1 cellular context compared by ENCODE assay signal in the genomic region with DNA sequence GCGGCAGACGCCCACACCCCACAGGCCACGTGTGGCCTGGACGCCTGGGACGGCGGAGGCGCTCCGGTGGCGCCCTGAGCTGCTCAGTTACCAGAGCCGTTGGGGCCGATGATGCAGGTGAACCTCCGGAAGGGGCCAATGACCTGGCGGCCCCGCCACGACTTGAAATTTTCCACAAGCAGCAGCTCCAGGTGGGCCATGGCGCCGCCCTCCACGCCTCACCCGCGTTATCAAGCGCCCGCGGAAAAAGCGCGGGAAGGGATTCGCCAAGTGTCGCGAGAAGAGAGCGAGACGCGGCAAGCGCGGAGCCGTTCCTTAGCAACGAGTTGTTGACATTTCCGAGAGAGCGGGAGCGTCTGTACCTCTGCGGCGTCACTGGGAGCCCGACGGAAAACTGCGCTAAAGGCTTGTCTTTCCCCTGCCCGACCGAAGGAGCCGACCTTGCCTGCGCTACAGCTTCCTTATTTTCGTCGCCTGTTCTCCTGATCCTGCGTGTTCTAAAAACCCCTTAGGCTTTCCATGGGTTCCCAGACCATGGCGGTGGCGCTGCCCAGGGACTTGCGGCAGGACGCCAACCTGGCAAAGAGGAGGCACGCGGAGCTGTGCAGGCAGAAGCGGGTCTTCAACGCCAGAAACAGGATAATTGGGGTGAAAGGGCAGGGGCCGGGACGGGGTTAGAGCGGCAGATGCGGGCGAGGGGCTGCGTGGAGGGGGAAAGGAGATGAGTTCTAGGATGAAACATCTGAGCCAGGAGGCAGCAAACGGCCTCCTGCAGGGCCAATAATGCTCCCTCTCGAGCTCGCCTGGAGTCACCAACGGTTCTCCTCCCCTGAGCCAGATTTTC.
TF ChIP-seq lines count a peak whose summit lies in the region.

A gene with protein sequence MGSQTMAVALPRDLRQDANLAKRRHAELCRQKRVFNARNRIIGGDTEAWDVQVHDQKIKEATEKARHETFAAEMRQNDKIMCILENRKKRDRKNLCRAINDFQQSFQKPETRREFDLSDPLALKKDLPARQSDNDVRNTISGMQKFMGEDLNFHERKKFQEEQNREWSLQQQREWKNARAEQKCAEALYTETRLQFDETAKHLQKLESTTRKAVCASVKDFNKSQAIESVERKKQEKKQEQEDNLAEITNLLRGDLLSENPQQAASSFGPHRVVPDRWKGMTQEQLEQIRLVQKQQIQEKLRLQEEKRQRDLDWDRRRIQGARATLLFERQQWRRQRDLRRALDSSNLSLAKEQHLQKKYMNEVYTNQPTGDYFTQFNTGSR (plus strand): TSS at position 326 of the 844 bp plus-strand sequence. CDS start 194 bp downstream, at position 520.
A gene with protein sequence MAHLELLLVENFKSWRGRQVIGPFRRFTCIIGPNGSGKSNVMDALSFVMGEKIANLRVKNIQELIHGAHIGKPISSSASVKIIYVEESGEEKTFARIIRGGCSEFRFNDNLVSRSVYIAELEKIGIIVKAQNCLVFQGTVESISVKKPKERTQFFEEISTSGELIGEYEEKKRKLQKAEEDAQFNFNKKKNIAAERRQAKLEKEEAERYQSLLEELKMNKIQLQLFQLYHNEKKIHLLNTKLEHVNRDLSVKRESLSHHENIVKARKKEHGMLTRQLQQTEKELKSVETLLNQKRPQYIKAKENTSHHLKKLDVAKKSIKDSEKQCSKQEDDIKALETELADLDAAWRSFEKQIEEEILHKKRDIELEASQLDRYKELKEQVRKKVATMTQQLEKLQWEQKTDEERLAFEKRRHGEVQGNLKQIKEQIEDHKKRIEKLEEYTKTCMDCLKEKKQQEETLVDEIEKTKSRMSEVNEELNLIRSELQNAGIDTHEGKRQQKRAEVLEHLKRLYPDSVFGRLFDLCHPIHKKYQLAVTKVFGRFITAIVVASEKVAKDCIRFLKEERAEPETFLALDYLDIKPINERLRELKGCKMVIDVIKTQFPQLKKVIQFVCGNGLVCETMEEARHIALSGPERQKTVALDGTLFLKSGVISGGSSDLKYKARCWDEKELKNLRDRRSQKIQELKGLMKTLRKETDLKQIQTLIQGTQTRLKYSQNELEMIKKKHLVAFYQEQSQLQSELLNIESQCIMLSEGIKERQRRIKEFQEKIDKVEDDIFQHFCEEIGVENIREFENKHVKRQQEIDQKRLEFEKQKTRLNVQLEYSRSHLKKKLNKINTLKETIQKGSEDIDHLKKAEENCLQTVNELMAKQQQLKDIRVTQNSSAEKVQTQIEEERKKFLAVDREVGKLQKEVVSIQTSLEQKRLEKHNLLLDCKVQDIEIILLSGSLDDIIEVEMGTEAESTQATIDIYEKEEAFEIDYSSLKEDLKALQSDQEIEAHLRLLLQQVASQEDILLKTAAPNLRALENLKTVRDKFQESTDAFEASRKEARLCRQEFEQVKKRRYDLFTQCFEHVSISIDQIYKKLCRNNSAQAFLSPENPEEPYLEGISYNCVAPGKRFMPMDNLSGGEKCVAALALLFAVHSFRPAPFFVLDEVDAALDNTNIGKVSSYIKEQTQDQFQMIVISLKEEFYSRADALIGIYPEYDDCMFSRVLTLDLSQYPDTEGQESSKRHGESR (minus strand): TSS at position 232 of the 844 bp plus-strand sequence. CDS start 32 bp downstream, at position 200.

TF ChIP-seq in WTC11, 78 proteins besides CTCF, POLR2A, EP300 and RAD21 (continued from another document and continues in another):
- TF ChIP-seq, protein P1, sequence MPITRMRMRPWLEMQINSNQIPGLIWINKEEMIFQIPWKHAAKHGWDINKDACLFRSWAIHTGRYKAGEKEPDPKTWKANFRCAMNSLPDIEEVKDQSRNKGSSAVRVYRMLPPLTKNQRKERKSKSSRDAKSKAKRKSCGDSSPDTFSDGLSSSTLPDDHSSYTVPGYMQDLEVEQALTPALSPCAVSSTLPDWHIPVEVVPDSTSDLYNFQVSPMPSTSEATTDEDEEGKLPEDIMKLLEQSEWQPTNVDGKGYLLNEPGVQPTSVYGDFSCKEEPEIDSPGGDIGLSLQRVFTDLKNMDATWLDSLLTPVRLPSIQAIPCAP (CRISPR knock-in tag; IDR thresholded peaks at IDR 0.05): peak; percentile 91
- TF ChIP-seq, protein P2, sequence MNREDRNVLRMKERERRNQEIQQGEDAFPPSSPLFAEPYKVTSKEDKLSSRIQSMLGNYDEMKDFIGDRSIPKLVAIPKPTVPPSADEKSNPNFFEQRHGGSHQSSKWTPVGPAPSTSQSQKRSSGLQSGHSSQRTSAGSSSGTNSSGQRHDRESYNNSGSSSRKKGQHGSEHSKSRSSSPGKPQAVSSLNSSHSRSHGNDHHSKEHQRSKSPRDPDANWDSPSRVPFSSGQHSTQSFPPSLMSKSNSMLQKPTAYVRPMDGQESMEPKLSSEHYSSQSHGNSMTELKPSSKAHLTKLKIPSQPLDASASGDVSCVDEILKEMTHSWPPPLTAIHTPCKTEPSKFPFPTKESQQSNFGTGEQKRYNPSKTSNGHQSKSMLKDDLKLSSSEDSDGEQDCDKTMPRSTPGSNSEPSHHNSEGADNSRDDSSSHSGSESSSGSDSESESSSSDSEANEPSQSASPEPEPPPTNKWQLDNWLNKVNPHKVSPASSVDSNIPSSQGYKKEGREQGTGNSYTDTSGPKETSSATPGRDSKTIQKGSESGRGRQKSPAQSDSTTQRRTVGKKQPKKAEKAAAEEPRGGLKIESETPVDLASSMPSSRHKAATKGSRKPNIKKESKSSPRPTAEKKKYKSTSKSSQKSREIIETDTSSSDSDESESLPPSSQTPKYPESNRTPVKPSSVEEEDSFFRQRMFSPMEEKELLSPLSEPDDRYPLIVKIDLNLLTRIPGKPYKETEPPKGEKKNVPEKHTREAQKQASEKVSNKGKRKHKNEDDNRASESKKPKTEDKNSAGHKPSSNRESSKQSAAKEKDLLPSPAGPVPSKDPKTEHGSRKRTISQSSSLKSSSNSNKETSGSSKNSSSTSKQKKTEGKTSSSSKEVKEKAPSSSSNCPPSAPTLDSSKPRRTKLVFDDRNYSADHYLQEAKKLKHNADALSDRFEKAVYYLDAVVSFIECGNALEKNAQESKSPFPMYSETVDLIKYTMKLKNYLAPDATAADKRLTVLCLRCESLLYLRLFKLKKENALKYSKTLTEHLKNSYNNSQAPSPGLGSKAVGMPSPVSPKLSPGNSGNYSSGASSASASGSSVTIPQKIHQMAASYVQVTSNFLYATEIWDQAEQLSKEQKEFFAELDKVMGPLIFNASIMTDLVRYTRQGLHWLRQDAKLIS (CRISPR knock-in tag; IDR thresholded peaks at IDR 0.05; ENCODE audit: borderline replicate concordance): peak; percentile 97; the same call in 1 of the 2 replicates
- TF ChIP-seq FOXP1 (CRISPR knock-in tag; IDR thresholded peaks at IDR 0.05; ENCODE audit: borderline replicate concordance): peak; percentile 99
- peak; percentile 90 for TF ChIP-seq IRF2 (CRISPR knock-in tag; IDR thresholded peaks at IDR 0.05; ENCODE audit: borderline replicate concordance, low read depth)
- TF ChIP-seq, protein P3, sequence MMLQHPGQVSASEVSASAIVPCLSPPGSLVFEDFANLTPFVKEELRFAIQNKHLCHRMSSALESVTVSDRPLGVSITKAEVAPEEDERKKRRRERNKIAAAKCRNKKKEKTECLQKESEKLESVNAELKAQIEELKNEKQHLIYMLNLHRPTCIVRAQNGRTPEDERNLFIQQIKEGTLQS (CRISPR knock-in tag; conservative IDR thresholded peaks at IDR 0.05): peak; percentile 76; the same call in 1 of the 2 replicates
- peak; percentile 84; the same call in 1 of the 2 replicates for TF ChIP-seq FOXJ3 (CRISPR knock-in tag; IDR thresholded peaks at IDR 0.05; ENCODE audit: borderline replicate concordance)
- TF ChIP-seq CREM (CRISPR knock-in tag; IDR thresholded peaks at IDR 0.05): peak; percentile 89
- TF ChIP-seq ZNF423 (CRISPR knock-in tag; IDR thresholded peaks at IDR 0.05): no peak
- TF ChIP-seq, protein P4, sequence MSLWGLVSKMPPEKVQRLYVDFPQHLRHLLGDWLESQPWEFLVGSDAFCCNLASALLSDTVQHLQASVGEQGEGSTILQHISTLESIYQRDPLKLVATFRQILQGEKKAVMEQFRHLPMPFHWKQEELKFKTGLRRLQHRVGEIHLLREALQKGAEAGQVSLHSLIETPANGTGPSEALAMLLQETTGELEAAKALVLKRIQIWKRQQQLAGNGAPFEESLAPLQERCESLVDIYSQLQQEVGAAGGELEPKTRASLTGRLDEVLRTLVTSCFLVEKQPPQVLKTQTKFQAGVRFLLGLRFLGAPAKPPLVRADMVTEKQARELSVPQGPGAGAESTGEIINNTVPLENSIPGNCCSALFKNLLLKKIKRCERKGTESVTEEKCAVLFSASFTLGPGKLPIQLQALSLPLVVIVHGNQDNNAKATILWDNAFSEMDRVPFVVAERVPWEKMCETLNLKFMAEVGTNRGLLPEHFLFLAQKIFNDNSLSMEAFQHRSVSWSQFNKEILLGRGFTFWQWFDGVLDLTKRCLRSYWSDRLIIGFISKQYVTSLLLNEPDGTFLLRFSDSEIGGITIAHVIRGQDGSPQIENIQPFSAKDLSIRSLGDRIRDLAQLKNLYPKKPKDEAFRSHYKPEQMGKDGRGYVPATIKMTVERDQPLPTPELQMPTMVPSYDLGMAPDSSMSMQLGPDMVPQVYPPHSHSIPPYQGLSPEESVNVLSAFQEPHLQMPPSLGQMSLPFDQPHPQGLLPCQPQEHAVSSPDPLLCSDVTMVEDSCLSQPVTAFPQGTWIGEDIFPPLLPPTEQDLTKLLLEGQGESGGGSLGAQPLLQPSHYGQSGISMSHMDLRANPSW (CRISPR knock-in tag; conservative IDR thresholded peaks at IDR 0.05; ENCODE audit: low read depth): no peak
- no peak for TF ChIP-seq OVOL2 (CRISPR knock-in tag; IDR thresholded peaks at IDR 0.05; ENCODE audit: borderline replicate concordance)
- TF ChIP-seq HMGA2 (CRISPR knock-in tag; IDR thresholded peaks at IDR 0.05): no peak
- TF ChIP-seq NR2C2 (CRISPR knock-in tag; IDR thresholded peaks at IDR 0.05): peak; percentile 77
- TF ChIP-seq, protein P5, sequence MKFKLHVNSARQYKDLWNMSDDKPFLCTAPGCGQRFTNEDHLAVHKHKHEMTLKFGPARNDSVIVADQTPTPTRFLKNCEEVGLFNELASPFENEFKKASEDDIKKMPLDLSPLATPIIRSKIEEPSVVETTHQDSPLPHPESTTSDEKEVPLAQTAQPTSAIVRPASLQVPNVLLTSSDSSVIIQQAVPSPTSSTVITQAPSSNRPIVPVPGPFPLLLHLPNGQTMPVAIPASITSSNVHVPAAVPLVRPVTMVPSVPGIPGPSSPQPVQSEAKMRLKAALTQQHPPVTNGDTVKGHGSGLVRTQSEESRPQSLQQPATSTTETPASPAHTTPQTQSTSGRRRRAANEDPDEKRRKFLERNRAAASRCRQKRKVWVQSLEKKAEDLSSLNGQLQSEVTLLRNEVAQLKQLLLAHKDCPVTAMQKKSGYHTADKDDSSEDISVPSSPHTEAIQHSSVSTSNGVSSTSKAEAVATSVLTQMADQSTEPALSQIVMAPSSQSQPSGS (CRISPR knock-in tag; IDR thresholded peaks at IDR 0.05; ENCODE audit: borderline replicate concordance, low read depth): peak; percentile 89; the same call in 1 of the 2 replicates
- peak; percentile 85; the same call in 1 of the 2 replicates for TF ChIP-seq SMAD3 (CRISPR knock-in tag; IDR thresholded peaks at IDR 0.05; ENCODE audit: borderline replicate concordance)
- peak; percentile 92 for TF ChIP-seq TCF7 (CRISPR knock-in tag; IDR thresholded peaks at IDR 0.05; ENCODE audit: low read depth)
- peak; percentile 95 for TF ChIP-seq TP53 (CRISPR knock-in tag; IDR thresholded peaks at IDR 0.05)
- no peak for TF ChIP-seq PRRX2 (CRISPR knock-in tag; IDR thresholded peaks at IDR 0.05)
- no peak for TF ChIP-seq SOX15 (CRISPR knock-in tag; IDR thresholded peaks at IDR 0.05)
- no peak for TF ChIP-seq ZNF416 (CRISPR knock-in tag; IDR thresholded peaks at IDR 0.05)
- TF ChIP-seq ZNF263 (CRISPR knock-in tag; IDR thresholded peaks at IDR 0.05; ENCODE audit: low read depth): peak; percentile 75; the same call in 1 of the 2 replicates
- TF ChIP-seq NFATC4 (CRISPR knock-in tag; IDR thresholded peaks at IDR 0.05): no peak
- peak; percentile 95 for TF ChIP-seq MYBL2 (CRISPR knock-in tag; IDR thresholded peaks at IDR 0.05)
- TF ChIP-seq SP1 (CRISPR knock-in tag; conservative IDR thresholded peaks at IDR 0.05): 0 out of 2 replicates have a peak, but pooled peaks have one; percentile 41
- TF ChIP-seq, protein P6, sequence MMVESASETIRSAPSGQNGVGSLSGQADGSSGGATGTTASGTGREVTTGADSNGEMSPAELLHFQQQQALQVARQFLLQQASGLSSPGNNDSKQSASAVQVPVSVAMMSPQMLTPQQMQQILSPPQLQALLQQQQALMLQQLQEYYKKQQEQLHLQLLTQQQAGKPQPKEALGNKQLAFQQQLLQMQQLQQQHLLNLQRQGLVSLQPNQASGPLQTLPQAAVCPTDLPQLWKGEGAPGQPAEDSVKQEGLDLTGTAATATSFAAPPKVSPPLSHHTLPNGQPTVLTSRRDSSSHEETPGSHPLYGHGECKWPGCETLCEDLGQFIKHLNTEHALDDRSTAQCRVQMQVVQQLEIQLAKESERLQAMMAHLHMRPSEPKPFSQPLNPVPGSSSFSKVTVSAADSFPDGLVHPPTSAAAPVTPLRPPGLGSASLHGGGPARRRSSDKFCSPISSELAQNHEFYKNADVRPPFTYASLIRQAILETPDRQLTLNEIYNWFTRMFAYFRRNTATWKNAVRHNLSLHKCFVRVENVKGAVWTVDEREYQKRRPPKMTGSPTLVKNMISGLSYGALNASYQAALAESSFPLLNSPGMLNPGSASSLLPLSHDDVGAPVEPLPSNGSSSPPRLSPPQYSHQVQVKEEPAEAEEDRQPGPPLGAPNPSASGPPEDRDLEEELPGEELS (CRISPR knock-in tag; IDR thresholded peaks at IDR 0.05): peak; percentile 93
- TF ChIP-seq ESRRA (CRISPR knock-in tag; IDR thresholded peaks at IDR 0.05; ENCODE audit: borderline replicate concordance): peak; percentile 74; the same call in 1 of the 2 replicates
- TF ChIP-seq, protein P7, sequence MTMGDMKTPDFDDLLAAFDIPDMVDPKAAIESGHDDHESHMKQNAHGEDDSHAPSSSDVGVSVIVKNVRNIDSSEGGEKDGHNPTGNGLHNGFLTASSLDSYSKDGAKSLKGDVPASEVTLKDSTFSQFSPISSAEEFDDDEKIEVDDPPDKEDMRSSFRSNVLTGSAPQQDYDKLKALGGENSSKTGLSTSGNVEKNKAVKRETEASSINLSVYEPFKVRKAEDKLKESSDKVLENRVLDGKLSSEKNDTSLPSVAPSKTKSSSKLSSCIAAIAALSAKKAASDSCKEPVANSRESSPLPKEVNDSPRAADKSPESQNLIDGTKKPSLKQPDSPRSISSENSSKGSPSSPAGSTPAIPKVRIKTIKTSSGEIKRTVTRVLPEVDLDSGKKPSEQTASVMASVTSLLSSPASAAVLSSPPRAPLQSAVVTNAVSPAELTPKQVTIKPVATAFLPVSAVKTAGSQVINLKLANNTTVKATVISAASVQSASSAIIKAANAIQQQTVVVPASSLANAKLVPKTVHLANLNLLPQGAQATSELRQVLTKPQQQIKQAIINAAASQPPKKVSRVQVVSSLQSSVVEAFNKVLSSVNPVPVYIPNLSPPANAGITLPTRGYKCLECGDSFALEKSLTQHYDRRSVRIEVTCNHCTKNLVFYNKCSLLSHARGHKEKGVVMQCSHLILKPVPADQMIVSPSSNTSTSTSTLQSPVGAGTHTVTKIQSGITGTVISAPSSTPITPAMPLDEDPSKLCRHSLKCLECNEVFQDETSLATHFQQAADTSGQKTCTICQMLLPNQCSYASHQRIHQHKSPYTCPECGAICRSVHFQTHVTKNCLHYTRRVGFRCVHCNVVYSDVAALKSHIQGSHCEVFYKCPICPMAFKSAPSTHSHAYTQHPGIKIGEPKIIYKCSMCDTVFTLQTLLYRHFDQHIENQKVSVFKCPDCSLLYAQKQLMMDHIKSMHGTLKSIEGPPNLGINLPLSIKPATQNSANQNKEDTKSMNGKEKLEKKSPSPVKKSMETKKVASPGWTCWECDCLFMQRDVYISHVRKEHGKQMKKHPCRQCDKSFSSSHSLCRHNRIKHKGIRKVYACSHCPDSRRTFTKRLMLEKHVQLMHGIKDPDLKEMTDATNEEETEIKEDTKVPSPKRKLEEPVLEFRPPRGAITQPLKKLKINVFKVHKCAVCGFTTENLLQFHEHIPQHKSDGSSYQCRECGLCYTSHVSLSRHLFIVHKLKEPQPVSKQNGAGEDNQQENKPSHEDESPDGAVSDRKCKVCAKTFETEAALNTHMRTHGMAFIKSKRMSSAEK (CRISPR knock-in tag; IDR thresholded peaks at IDR 0.05; ENCODE audit: borderline replicate concordance): peak; percentile 87
- peak; percentile 52 for TF ChIP-seq NFYB (CRISPR knock-in tag; conservative IDR thresholded peaks at IDR 0.05; ENCODE audit: low read depth)
- no peak for TF ChIP-seq GABPB1 (CRISPR knock-in tag; IDR thresholded peaks at IDR 0.05)
